In the genomic region with DNA sequence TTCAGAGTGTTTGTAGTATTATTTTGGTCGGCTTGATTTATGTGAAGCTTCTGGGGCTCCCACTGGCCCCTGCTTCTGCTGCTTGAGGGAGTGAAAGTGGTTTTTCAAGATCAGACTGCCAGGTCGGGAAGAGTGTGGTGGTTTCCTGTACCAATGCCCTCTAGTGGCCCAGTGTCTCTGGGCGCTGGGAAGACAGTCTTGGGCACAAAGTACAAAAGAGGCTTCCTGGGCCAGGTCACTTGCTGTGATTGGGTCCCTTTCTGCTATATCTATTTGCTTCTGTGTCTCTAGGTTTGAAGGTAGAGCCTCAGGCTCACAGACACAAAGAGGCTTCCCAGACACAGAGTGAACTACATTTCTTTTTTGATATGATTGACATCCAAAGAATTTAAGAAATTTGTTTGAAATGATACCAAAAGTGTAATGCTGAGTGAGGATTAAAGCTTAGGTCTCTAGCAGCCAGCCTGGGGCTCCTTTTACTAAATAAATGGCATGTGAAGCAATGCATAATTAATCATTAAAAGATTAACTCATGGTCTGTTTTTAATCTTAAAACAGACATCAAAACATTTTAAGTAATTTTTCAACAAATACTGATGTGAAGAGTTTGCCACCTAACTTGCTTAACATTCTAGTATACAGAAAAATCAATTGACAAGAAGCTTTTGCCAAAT, we compare ENCODE assay signal across 8 cellular contexts. TPM values are rescaled to one million over a fixed set of nuclear protein-coding genes. Genes with fewer than 3 reads are reported as not detected.
A peak's percentile ranks its signal among the peaks of the same experiment; 100 is the strongest.
DNase-seq lines count a peak whose midpoint lies in the region; ATAC-seq lines count a peak whose summit lies in the region.

No MANE protein-coding gene starts in this region.

- no peak overlapping the region for H3K4me3 ChIP-seq in Jurkat, Clone E6-1 (ENCODE audit: low read length)

- DNase-seq in activated gamma-delta T cell treated with Interleukin-2 at 50 U/mL for 16 hours (peak; percentile 10), activated gamma-delta T cell (lab: John Stamatoyannopoulos, UW) (no peak), kidney glomerular epithelial cell (lab: John Stamatoyannopoulos, UW) (peak; percentile 35), SHP77 treated with DMSO at 0.1 percent for 48 hours (lab: John Stamatoyannopoulos, UW) (no peak), amniotic stem cell (lab: John Stamatoyannopoulos, UW) (no peak)
- peak; percentile 32 for DNase-seq in Jurkat, Clone E6-1 (ENCODE audit: low read depth, low spot score)
- DNase-seq in activated CD8-positive, alpha-beta memory T cell treated with anti-CD3 and anti-CD28 coated beads, Interleukin-2, amount 50 U/mL, for 4 hours: peak; percentile 23

- peak; percentile 95 for ATAC-seq in GM21786 (IDR thresholded peaks at IDR 0.05; ENCODE audit: unreplicated experiment)

RNA-seq across cellular contexts. Expression of a gene that starts 36.3 kb away (rescaled TPM):
- polyA plus RNA-seq in Jurkat, Clone E6-1 (2012; ENCODE audit: insufficient read depth, insufficient read length): not detected

Comparison
In these comparisons a context has a peak if more than half of its experiments do, and no peak if none do; other contexts are left out.
1. DNase-seq: peak in activated gamma-delta T cell treated with Interleukin-2 at 50 U/mL for 16 hours (single experiment), Jurkat, Clone E6-1 (single experiment), activated CD8-positive, alpha-beta memory T cell treated with anti-CD3 and anti-CD28 coated beads, Interleukin-2, amount 50 U/mL, for 4 hours (single experiment) and kidney glomerular epithelial cell (single experiment); none in activated gamma-delta T cell (single experiment), SHP77 treated with DMSO at 0.1 percent for 48 hours (single experiment) and amniotic stem cell (single experiment).